ENCODE assay signal across 8 cellular contexts in genomic region chr18:158128-159036, GRCh38. TPM values are rescaled to one million over a fixed set of nuclear protein-coding genes. Genes with fewer than 3 reads are reported as not detected.
DNase-seq lines count a peak whose midpoint lies in the region; ATAC-seq lines count a peak whose summit lies in the region.

USP14 (plus strand) TSS chr18:158557; CDS start chr18:158699, 142 bp downstream.

- H3K9me3 Mint-ChIP-seq in IgD-negative memory B cell, result no peaks in the 10 kb centered on the region

- peak within 1 kb of the TSS; percentile 88 to 96 (median 92) for H3K4me3 Mint-ChIP-seq in IgD-negative memory B cell

- peak within 1 kb of the TSS; percentile 50 to 94 (median 83) for H3K27ac Mint-ChIP-seq in IgD-negative memory B cell

- peaks cover 2% of the 10 kb centered on the region for H3K27me3 Mint-ChIP-seq in IgD-negative memory B cell

- peaks cover 2% of the 10 kb centered on the region for H3K36me3 Mint-ChIP-seq in IgD-negative memory B cell

- peak; percentile 91 for ATAC-seq in GM21576 (IDR thresholded peaks at IDR 0.05; ENCODE audit: unreplicated experiment)

- H3K4me1 Mint-ChIP-seq in IgD-negative memory B cell, result peaks cover 19 to 29% (median 24%) of the 10 kb centered on the region in 3 donors

- DNase-seq in DMS153 (lab: John Stamatoyannopoulos, UW), result peak; percentile 83
- peak; percentile 98 for DNase-seq in OCI-M1 (lab: John Stamatoyannopoulos, UW)
- DNase-seq in activated T-cell treated with anti-CD3 and anti-CD28 coated beads for 24 hours (ENCODE audit: low read depth), result peak; percentile 96
- DNase-seq in epidermal melanocyte (ENCODE audit: insufficient read length, low spot score), result peak; percentile 92
- peak; percentile 90 for DNase-seq in middle frontal gyrus (ENCODE audit: extremely low spot score, low spot score)
- peak; percentile 83 to 93 for DNase-seq in stimulated activated CD8-positive, alpha-beta memory T cell treated with anti-CD3 and anti-CD28 coated beads, Interleukin-2, amount 100 ng/mL, for 1 hour (ENCODE audit: low read depth in 2 of 2)

RNA-seq across cellular contexts. Expression of gene USP14, which starts in this region (rescaled TPM):
- 28.8 TPM for polyA plus RNA-seq in IgD-negative memory B cell

Comparison
In these comparisons a context has a peak if more than half of its experiments do, and no peak if none do; other contexts are left out.
1. Peak in every context shown above with its lines: DNase-seq and ATAC-seq.